In genomic region chr3:126126811-126127431, GRCh38 we compare ENCODE assay signal across 23 cellular contexts. TPM values are rescaled to one million over a fixed set of nuclear protein-coding genes. Genes with fewer than 3 reads are reported as not detected.
DNase-seq lines count a peak whose midpoint lies in the region; ATAC-seq and TF ChIP-seq lines count a peak whose summit lies in the region.
"Had no signal": no experiment of that assay in that cellular context is flagged by ENCODE, and none has a peak within 500 bp of the region (broad histone marks: within the 10 kb centered on the region; RNA-seq: fewer than 3 reads in every experiment).

No MANE protein-coding gene starts in this region.

- H3K4me1 ChIP-seq in body of pancreas, result peaks cover 12% of the 10 kb centered on the region
- H3K4me1 ChIP-seq in lower lobe of right lung, result peaks cover 9% of the 10 kb centered on the region
- peaks cover 0 to 16% (median 7%) of the 10 kb centered on the region in 6 donors for H3K4me1 ChIP-seq in spleen
- no peaks in the 10 kb centered on the region for H3K4me1 ChIP-seq in Karpas-422 (ENCODE audit: low read length)
- H3K4me1 ChIP-seq: BE2C, HAP-1 had no signal

- no peaks in the 10 kb centered on the region for H3K79me2 ChIP-seq in Karpas-422 (ENCODE audit: low read length)

- TF ChIP-seq CTCF in body of pancreas (IDR thresholded peaks at IDR 0.05), result no peak
- no peak for TF ChIP-seq CTCF in lower lobe of right lung (IDR thresholded peaks at IDR 0.05)
- no peak for TF ChIP-seq CTCF in spleen (IDR thresholded peaks at IDR 0.05 in 8 of 11, conservative IDR thresholded peaks at IDR 0.05 in 3 of 11)

- no peaks in the 10 kb centered on the region for H3K36me3 ChIP-seq in body of pancreas (replicated peaks in 1 of 2; ENCODE audit: insufficient read depth in 1 of 2, low read depth in 2 of 2)
- H3K36me3 ChIP-seq in lower lobe of right lung, result no peaks in the 10 kb centered on the region
- H3K36me3 ChIP-seq in spleen, result no peaks in the 10 kb centered on the region
- H3K36me3 ChIP-seq in Karpas-422 (ENCODE audit: insufficient read depth, low read length), result no peaks in the 10 kb centered on the region
- H3K36me3 ChIP-seq: BE2C, HAP-1 had no signal

- intact Hi-C loops in body of pancreas (cut with DNase I), result no loop called here
- intact Hi-C loops in lower lobe of right lung (cut with DNase I), result no loop called here
- intact Hi-C loops in spleen (cut with DNase I; ENCODE audit: low total_unique reads), result no loop called here

- no peak overlapping the region for H3K9ac ChIP-seq in Karpas-422 (ENCODE audit: low read length)

- no peak overlapping the region for H3K4me2 ChIP-seq in Karpas-422 (ENCODE audit: low read depth, low read length, poor library complexity, severe bottlenecking)

- DNase-seq in activated CD4-positive, alpha-beta T cell treated with anti-CD3 and anti-CD28 coated beads for 1 hour, result peak; percentile 3
- no peak for DNase-seq in activated CD4-positive, alpha-beta T cell treated with anti-CD3 and anti-CD28 coated beads, Interleukin-2, amount 50 U/mL, for 4 hours
- peak; percentile 1 to 11 (median 6) for DNase-seq in body of pancreas
- peak; percentile 34 for DNase-seq in lower lobe of right lung
- peak; percentile 61 for DNase-seq in spleen
- DNase-seq in Karpas-422, result no peak
- DNase-seq: activated CD8-positive, alpha-beta T cell treated with anti-CD3 and anti-CD28 coated beads, Interleukin-2, amount 10 ng/mL, durations not matched to agents 7 days and 5 days; activated gamma-delta T cell; anterior cingulate cortex; hippocampal formation; kidney glomerular epithelial cell; midbrain; MM.1S; NCI-H226; RPMI8226; stimulated activated CD4-positive, alpha-beta T cell treated with anti-CD3 and anti-CD28 coated beads, Interleukin-4, amount 100 ng/mL, for 1 hour had no signal

- TF ChIP-seq POLR2A in body of pancreas (IDR thresholded peaks at IDR 0.05) (no peak), spleen (IDR thresholded peaks at IDR 0.05) (no peak)

- WGBS in body of pancreas, 2 donors, result 74 to 83% methylated on average over 9 to 10 of the region's 10 CpGs
- 78 to 90% (median 81%) methylated on average over 10 of the region's 10 CpGs for WGBS in spleen, 5 donors

- ATAC-seq in body of pancreas, result no peak
- ATAC-seq in lower lobe of right lung, result no peak
- ATAC-seq in GM21529 (IDR thresholded peaks at IDR 0.05; ENCODE audit: unreplicated experiment), result no peak
- no peak for ATAC-seq in HG03025 (IDR thresholded peaks at IDR 0.05; ENCODE audit: low FRiP score, unreplicated experiment)
- ATAC-seq: activated CD8-positive, alpha-beta T cell treated with anti-CD3 and anti-CD28 coated beads, Interleukin-2, amount 10 ng/mL, durations not matched to agents 7 days and 5 days; T-cell had no signal

- no peaks in the 10 kb centered on the region for H4K20me1 ChIP-seq in Karpas-422 (ENCODE audit: insufficient read depth, low read depth, low read length)

- H3K27ac ChIP-seq in body of pancreas, result no peak overlapping the region
- H3K27ac ChIP-seq in lower lobe of right lung, result no peak overlapping the region
- H3K27ac ChIP-seq in spleen, result no peak overlapping the region
- no peak overlapping the region for H3K27ac ChIP-seq in Karpas-422 (ENCODE audit: low read length)

- H3K27me3 ChIP-seq in body of pancreas (no peaks in the 10 kb centered on the region), lower lobe of right lung (ENCODE audit: low read depth) (no peaks in the 10 kb centered on the region), spleen (replicated peaks in 1 of 7) (peaks cover 0 to 18% (median 0%) of the 10 kb centered on the region in 7 donors), Karpas-422 (ENCODE audit: low read length) (no peaks in the 10 kb centered on the region)
- H3K27me3 ChIP-seq: BE2C had no signal

- no peak overlapping the region for H2AFZ ChIP-seq in Karpas-422 (ENCODE audit: low read length)

- no peaks in the 10 kb centered on the region for H3K9me2 ChIP-seq in Karpas-422 (replicated peaks; ENCODE audit: insufficient read depth, low read length)

- H3K4me3 ChIP-seq in body of pancreas (no peak overlapping the region), lower lobe of right lung (no peak overlapping the region), spleen (no peak overlapping the region), Karpas-422 (ENCODE audit: low read length) (no peak overlapping the region)
- H3K4me3 ChIP-seq: HAP-1 had no signal

- H3K9me3 ChIP-seq in body of pancreas (no peaks in the 10 kb centered on the region), lower lobe of right lung (no peaks in the 10 kb centered on the region), spleen (no peaks in the 10 kb centered on the region), Karpas-422 (ENCODE audit: low read length) (no peaks in the 10 kb centered on the region)
- H3K9me3 ChIP-seq: BE2C, HAP-1 had no signal

RNA-seq across cellular contexts. Expression of gene SLC41A3, which starts 43.0 kb away (rescaled TPM):
- total RNA-seq in body of pancreas (10 to 100 TPM; 27.4 to 41.0 TPM), lower lobe of right lung (36.2 TPM), spleen (10 to 100 TPM; 28.9 to 43.7 (median 35.7) TPM)
- 10 to 100 TPM; 16.3 to 19.9 (median 19.4) TPM for polyA plus RNA-seq in spleen
- 26.9 and 45.0 TPM in 2 replicates for total RNA-seq in Karpas-422 (2014; rRNA removed; shearing (Covaris generic); ENCODE audit: low replicate concordance)

RNA-seq across cellular contexts. Expression of gene ALDH1L1, which starts 53.5 kb away (rescaled TPM):
- total RNA-seq in body of pancreas (10 to 100 TPM; 54.7 to 65.3 TPM), lower lobe of right lung (2.8 TPM), spleen (1 to 10 TPM in 1 of 7 donors, under 1 TPM in 3, not detected in 3; 0.09 to 1.3 (median 0.38) TPM)
- polyA plus RNA-seq in spleen, result under 1 TPM; 0.13 to 0.35 (median 0.29) TPM
- total RNA-seq in Karpas-422 (2014; rRNA removed; shearing (Covaris generic); ENCODE audit: low replicate concordance), result not detected in 2 replicates
- total RNA-seq: A172; activated CD8-positive, alpha-beta T cell treated with anti-CD3 and anti-CD28 coated beads, Interleukin-2, amount 10 ng/mL, durations not matched to agents 7 days and 5 days had no signal
- polyA plus RNA-seq: IgD-negative memory B cell had no signal

Comparison
In these comparisons a context has a peak if more than half of its experiments do, and no peak if none do; other contexts are left out.
1. DNase-seq: peak in activated CD4-positive, alpha-beta T cell treated with anti-CD3 and anti-CD28 coated beads for 1 hour (single experiment), body of pancreas (4 of 4), lower lobe of right lung (single experiment) and spleen (single experiment); none in activated CD4-positive, alpha-beta T cell treated with anti-CD3 and anti-CD28 coated beads, Interleukin-2, amount 50 U/mL, for 4 hours (0 of 2) and Karpas-422 (single experiment).
2. RNA of gene ALDH1L1, which starts 53.5 kb away (total RNA-seq): 54.7 to 65.3 TPM in body of pancreas; 2.8 TPM in lower lobe of right lung (single experiment), 0.09 to 1.3 TPM in spleen and not detected in Karpas-422; every median in the first group is over 10 times any median in the second.